1 cellular context compared by ENCODE assay signal in the genomic region with DNA sequence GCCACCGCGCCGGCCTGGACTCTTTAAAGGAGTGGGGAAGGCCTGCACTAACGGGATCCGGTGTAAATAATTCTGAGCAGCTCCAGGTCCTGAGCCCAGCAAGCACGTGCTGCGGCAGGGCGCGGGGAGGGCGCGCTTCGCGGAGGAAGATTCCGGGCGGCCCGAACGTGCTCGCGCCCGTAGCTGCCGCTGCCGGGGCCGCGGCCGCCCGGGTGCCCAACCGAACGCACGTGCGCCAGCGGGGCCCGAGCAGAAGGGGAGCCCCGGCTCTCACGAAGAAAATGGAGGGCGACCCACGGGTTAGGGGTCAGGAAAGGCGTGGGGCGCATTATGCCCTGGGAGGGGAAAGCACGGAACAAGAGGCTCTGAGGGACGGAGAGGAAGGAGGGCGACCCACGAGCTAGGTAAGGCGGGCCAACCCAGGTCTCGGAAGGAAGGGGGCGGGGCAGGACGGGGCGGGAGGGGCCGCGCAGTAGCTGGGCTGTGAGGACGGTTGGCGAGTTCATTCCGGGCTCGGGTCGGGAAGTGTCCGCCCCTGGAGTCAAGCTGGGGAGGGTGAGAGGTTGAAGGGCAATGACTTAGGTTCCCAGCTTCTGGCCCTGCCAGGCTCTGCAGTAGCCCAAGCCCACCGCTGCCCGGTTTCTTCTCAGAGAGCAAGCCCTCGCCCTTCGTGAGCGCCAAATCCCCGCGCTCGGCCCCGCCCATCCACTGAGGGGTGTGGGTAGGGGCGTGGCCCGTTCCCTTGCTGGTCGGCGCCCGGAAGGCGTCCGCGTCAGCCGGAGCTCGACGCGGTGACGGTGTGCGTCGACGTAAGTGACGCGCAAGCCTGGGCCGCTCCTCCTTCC.
A peak's percentile ranks its signal among the peaks of the same experiment; 100 is the strongest.
TF ChIP-seq lines count a peak whose summit lies in the region.

A gene with protein sequence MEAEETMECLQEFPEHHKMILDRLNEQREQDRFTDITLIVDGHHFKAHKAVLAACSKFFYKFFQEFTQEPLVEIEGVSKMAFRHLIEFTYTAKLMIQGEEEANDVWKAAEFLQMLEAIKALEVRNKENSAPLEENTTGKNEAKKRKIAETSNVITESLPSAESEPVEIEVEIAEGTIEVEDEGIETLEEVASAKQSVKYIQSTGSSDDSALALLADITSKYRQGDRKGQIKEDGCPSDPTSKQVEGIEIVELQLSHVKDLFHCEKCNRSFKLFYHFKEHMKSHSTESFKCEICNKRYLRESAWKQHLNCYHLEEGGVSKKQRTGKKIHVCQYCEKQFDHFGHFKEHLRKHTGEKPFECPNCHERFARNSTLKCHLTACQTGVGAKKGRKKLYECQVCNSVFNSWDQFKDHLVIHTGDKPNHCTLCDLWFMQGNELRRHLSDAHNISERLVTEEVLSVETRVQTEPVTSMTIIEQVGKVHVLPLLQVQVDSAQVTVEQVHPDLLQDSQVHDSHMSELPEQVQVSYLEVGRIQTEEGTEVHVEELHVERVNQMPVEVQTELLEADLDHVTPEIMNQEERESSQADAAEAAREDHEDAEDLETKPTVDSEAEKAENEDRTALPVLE (plus strand): TSS at position 195 of the 845 bp plus-strand sequence. CDS start 1,140 bp downstream, outside the sequence.

TF ChIP-seq in GM12878, 131 proteins besides CTCF, POLR2A, EP300 and RAD21 (continued from another document and continues in another):
- TF ChIP-seq, protein P1, sequence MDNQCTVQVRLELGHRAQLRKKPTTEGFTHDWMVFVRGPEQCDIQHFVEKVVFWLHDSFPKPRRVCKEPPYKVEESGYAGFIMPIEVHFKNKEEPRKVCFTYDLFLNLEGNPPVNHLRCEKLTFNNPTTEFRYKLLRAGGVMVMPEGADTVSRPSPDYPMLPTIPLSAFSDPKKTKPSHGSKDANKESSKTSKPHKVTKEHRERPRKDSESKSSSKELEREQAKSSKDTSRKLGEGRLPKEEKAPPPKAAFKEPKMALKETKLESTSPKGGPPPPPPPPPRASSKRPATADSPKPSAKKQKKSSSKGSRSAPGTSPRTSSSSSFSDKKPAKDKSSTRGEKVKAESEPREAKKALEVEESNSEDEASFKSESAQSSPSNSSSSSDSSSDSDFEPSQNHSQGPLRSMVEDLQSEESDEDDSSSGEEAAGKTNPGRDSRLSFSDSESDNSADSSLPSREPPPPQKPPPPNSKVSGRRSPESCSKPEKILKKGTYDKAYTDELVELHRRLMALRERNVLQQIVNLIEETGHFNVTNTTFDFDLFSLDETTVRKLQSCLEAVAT (IDR thresholded peaks at IDR 0.05): no peak
- TF ChIP-seq CBX3 (IDR thresholded peaks at IDR 0.05; ENCODE audit: borderline replicate concordance, low read depth): no peak
- no peak; the same call in 1 of the 2 replicates for TF ChIP-seq MTA2 (IDR thresholded peaks at IDR 0.05; ENCODE audit: low read depth)
- TF ChIP-seq, protein P2, sequence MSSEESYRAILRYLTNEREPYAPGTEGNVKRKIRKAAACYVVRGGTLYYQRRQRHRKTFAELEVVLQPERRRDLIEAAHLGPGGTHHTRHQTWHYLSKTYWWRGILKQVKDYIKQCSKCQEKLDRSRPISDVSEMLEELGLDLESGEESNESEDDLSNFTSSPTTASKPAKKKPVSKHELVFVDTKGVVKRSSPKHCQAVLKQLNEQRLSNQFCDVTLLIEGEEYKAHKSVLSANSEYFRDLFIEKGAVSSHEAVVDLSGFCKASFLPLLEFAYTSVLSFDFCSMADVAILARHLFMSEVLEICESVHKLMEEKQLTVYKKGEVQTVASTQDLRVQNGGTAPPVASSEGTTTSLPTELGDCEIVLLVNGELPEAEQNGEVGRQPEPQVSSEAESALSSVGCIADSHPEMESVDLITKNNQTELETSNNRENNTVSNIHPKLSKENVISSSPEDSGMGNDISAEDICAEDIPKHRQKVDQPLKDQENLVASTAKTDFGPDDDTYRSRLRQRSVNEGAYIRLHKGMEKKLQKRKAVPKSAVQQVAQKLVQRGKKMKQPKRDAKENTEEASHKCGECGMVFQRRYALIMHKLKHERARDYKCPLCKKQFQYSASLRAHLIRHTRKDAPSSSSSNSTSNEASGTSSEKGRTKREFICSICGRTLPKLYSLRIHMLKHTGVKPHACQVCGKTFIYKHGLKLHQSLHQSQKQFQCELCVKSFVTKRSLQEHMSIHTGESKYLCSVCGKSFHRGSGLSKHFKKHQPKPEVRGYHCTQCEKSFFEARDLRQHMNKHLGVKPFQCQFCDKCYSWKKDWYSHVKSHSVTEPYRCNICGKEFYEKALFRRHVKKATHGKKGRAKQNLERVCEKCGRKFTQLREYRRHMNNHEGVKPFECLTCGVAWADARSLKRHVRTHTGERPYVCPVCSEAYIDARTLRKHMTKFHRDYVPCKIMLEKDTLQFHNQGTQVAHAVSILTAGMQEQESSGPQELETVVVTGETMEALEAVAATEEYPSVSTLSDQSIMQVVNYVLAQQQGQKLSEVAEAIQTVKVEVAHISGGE (CRISPR knock-in tag; IDR thresholded peaks at IDR 0.05): no peak
- peak; percentile 73 for TF ChIP-seq GATAD2B (conservative IDR thresholded peaks at IDR 0.05; ENCODE audit: low read depth)
- TF ChIP-seq, protein P3, sequence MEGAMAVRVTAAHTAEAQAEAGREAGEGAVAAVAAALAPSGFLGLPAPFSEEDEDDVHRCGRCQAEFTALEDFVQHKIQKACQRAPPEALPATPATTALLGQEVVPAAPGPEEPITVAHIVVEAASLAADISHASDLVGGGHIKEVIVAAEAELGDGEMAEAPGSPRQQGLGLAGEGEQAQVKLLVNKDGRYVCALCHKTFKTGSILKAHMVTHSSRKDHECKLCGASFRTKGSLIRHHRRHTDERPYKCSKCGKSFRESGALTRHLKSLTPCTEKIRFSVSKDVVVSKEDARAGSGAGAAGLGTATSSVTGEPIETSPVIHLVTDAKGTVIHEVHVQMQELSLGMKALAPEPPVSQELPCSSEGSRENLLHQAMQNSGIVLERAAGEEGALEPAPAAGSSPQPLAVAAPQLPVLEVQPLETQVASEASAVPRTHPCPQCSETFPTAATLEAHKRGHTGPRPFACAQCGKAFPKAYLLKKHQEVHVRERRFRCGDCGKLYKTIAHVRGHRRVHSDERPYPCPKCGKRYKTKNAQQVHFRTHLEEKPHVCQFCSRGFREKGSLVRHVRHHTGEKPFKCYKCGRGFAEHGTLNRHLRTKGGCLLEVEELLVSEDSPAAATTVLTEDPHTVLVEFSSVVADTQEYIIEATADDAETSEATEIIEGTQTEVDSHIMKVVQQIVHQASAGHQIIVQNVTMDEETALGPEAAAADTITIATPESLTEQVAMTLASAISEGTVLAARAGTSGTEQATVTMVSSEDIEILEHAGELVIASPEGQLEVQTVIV (IDR thresholded peaks at IDR 0.05; ENCODE audit: borderline replicate concordance, partially characterized antibody): no peak
- TF ChIP-seq, protein P4, sequence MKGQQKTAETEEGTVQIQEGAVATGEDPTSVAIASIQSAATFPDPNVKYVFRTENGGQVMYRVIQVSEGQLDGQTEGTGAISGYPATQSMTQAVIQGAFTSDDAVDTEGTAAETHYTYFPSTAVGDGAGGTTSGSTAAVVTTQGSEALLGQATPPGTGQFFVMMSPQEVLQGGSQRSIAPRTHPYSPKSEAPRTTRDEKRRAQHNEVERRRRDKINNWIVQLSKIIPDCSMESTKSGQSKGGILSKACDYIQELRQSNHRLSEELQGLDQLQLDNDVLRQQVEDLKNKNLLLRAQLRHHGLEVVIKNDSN (IDR thresholded peaks at IDR 0.05; ENCODE audit: borderline replicate concordance, extremely low read length, insufficient read depth, low read depth, low read length): peak; percentile 63
- TF ChIP-seq, protein P5, sequence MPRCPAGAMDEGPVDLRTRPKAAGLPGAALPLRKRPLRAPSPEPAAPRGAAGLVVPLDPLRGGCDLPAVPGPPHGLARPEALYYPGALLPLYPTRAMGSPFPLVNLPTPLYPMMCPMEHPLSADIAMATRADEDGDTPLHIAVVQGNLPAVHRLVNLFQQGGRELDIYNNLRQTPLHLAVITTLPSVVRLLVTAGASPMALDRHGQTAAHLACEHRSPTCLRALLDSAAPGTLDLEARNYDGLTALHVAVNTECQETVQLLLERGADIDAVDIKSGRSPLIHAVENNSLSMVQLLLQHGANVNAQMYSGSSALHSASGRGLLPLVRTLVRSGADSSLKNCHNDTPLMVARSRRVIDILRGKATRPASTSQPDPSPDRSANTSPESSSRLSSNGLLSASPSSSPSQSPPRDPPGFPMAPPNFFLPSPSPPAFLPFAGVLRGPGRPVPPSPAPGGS (IDR thresholded peaks at IDR 0.05; ENCODE audit: borderline replicate concordance, insufficient read depth, low read depth, low read length, poor library complexity, severe bottlenecking): no peak
- TF ChIP-seq POU2F2 (IDR thresholded peaks at IDR 0.05; ENCODE audit: borderline replicate concordance, low read depth, low read length): peak; percentile 17; the same call in 1 of the 3 replicates
- TF ChIP-seq, protein P6, sequence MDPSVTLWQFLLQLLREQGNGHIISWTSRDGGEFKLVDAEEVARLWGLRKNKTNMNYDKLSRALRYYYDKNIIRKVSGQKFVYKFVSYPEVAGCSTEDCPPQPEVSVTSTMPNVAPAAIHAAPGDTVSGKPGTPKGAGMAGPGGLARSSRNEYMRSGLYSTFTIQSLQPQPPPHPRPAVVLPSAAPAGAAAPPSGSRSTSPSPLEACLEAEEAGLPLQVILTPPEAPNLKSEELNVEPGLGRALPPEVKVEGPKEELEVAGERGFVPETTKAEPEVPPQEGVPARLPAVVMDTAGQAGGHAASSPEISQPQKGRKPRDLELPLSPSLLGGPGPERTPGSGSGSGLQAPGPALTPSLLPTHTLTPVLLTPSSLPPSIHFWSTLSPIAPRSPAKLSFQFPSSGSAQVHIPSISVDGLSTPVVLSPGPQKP (IDR thresholded peaks at IDR 0.05; ENCODE audit: low read depth, low read length): peak; percentile 45; the same call in 1 of the 2 replicates
- no peak for TF ChIP-seq KAT2A (conservative IDR thresholded peaks at IDR 0.05; ENCODE audit: control insufficient read depth, low read depth, low read length)
- no peak for TF ChIP-seq FOXK2 (IDR thresholded peaks at IDR 0.05)
- peak; percentile 99 to 100 for TF ChIP-seq BHLHE40 (IDR thresholded peaks at IDR 0.05; ENCODE audit: borderline replicate concordance in 1 of 2, low read depth in 2 of 2, low read length in 1 of 2)
- no peak for TF ChIP-seq RBBP5 (conservative IDR thresholded peaks at IDR 0.05)
- TF ChIP-seq EZH2 (IDR thresholded peaks at IDR 0.05; ENCODE audit: borderline replicate concordance, control insufficient read depth, low read depth, low read length): no peak
- peak; percentile 12; the same call in 1 of the 2 replicates for TF ChIP-seq JUND (IDR thresholded peaks at IDR 0.05; ENCODE audit: low read depth, low read length)
- TF ChIP-seq, protein P7, sequence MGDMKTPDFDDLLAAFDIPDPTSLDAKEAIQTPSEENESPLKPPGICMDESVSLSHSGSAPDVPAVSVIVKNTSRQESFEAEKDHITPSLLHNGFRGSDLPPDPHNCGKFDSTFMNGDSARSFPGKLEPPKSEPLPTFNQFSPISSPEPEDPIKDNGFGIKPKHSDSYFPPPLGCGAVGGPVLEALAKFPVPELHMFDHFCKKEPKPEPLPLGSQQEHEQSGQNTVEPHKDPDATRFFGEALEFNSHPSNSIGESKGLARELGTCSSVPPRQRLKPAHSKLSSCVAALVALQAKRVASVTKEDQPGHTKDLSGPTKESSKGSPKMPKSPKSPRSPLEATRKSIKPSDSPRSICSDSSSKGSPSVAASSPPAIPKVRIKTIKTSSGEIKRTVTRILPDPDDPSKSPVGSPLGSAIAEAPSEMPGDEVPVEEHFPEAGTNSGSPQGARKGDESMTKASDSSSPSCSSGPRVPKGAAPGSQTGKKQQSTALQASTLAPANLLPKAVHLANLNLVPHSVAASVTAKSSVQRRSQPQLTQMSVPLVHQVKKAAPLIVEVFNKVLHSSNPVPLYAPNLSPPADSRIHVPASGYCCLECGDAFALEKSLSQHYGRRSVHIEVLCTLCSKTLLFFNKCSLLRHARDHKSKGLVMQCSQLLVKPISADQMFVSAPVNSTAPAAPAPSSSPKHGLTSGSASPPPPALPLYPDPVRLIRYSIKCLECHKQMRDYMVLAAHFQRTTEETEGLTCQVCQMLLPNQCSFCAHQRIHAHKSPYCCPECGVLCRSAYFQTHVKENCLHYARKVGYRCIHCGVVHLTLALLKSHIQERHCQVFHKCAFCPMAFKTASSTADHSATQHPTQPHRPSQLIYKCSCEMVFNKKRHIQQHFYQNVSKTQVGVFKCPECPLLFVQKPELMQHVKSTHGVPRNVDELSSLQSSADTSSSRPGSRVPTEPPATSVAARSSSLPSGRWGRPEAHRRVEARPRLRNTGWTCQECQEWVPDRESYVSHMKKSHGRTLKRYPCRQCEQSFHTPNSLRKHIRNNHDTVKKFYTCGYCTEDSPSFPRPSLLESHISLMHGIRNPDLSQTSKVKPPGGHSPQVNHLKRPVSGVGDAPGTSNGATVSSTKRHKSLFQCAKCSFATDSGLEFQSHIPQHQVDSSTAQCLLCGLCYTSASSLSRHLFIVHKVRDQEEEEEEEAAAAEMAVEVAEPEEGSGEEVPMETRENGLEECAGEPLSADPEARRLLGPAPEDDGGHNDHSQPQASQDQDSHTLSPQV (IDR thresholded peaks at IDR 0.05): peak; percentile 62; the same call in 1 of the 2 replicates
- TF ChIP-seq ZNF24 (IDR thresholded peaks at IDR 0.05): peak; percentile 45; the same call in 1 of the 2 replicates
- TF ChIP-seq CBFB (IDR thresholded peaks at IDR 0.05; ENCODE audit: low read depth): no peak
- peak; percentile 49; the same call in 1 of the 2 replicates for TF ChIP-seq ZSCAN29 (IDR thresholded peaks at IDR 0.05)
- TF ChIP-seq NBN (IDR thresholded peaks at IDR 0.05): peak; percentile 30; the same call in 1 of the 2 replicates
- TF ChIP-seq YY1 (IDR thresholded peaks at IDR 0.05; ENCODE audit: low read depth, low read length): peak; percentile 68; the same call in 1 of the 2 replicates
- TF ChIP-seq SUPT20H (IDR thresholded peaks at IDR 0.05; ENCODE audit: borderline replicate concordance, control insufficient read depth, low read depth, low read length): no peak
- no peak for TF ChIP-seq SIN3A (IDR thresholded peaks at IDR 0.05; ENCODE audit: low read depth, low read length)
- peak; percentile 32; the same call in 1 of the 2 replicates for TF ChIP-seq PAX5 (IDR thresholded peaks at IDR 0.05; ENCODE audit: borderline replicate concordance, low read depth, low read length)
- TF ChIP-seq TAF1 (IDR thresholded peaks at IDR 0.05; ENCODE audit: borderline replicate concordance, low read depth, low read length): peak; percentile 76
- TF ChIP-seq RB1 (IDR thresholded peaks at IDR 0.05; ENCODE audit: borderline replicate concordance): peak; percentile 57; the same call in 1 of the 2 replicates
- TF ChIP-seq, protein P8, sequence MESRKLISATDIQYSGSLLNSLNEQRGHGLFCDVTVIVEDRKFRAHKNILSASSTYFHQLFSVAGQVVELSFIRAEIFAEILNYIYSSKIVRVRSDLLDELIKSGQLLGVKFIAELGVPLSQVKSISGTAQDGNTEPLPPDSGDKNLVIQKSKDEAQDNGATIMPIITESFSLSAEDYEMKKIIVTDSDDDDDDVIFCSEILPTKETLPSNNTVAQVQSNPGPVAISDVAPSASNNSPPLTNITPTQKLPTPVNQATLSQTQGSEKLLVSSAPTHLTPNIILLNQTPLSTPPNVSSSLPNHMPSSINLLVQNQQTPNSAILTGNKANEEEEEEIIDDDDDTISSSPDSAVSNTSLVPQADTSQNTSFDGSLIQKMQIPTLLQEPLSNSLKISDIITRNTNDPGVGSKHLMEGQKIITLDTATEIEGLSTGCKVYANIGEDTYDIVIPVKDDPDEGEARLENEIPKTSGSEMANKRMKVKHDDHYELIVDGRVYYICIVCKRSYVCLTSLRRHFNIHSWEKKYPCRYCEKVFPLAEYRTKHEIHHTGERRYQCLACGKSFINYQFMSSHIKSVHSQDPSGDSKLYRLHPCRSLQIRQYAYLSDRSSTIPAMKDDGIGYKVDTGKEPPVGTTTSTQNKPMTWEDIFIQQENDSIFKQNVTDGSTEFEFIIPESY (IDR thresholded peaks at IDR 0.05): no peak
- no peak for TF ChIP-seq NFXL1 (IDR thresholded peaks at IDR 0.05; ENCODE audit: borderline replicate concordance)
- peak; percentile 84 for TF ChIP-seq LARP7 (IDR thresholded peaks at IDR 0.05)
